Comparison of ENCODE assay signal across 1 cellular context in the genomic region with DNA sequence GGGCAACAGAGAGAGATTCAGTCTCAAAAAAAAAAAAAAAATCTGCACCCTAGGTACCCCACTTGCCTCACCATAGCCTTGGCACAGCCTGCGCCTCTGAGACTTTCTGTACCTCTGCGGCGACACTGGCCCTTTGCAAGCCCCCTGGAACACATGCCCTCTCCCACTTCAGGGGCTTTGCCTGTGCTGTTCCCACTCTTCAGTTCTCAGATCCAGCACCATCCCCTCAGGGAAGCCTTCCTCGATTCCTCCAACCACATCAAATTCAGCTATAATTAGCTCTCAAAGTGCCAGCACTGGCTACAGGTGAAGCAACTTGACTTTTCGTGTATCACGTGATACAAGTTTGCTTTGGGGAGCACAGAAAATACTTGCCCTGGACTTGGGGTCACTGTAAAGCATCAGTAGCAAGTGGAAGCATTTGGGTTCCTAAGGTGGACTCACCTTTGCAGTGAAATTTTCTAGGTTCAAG.
TF ChIP-seq lines count a peak whose summit lies in the region.

No MANE protein-coding gene starts in this region.

TF ChIP-seq in GM12878, 131 proteins besides CTCF, POLR2A, EP300 and RAD21:
- TF ChIP-seq CHD1 (IDR thresholded peaks at IDR 0.05; ENCODE audit: low read depth, low read length) (no peak), NFXL1 (IDR thresholded peaks at IDR 0.05; ENCODE audit: borderline replicate concordance) (no peak), RAD51 (IDR thresholded peaks at IDR 0.05) (peak; percentile 84)
- TF ChIP-seq, protein P1, sequence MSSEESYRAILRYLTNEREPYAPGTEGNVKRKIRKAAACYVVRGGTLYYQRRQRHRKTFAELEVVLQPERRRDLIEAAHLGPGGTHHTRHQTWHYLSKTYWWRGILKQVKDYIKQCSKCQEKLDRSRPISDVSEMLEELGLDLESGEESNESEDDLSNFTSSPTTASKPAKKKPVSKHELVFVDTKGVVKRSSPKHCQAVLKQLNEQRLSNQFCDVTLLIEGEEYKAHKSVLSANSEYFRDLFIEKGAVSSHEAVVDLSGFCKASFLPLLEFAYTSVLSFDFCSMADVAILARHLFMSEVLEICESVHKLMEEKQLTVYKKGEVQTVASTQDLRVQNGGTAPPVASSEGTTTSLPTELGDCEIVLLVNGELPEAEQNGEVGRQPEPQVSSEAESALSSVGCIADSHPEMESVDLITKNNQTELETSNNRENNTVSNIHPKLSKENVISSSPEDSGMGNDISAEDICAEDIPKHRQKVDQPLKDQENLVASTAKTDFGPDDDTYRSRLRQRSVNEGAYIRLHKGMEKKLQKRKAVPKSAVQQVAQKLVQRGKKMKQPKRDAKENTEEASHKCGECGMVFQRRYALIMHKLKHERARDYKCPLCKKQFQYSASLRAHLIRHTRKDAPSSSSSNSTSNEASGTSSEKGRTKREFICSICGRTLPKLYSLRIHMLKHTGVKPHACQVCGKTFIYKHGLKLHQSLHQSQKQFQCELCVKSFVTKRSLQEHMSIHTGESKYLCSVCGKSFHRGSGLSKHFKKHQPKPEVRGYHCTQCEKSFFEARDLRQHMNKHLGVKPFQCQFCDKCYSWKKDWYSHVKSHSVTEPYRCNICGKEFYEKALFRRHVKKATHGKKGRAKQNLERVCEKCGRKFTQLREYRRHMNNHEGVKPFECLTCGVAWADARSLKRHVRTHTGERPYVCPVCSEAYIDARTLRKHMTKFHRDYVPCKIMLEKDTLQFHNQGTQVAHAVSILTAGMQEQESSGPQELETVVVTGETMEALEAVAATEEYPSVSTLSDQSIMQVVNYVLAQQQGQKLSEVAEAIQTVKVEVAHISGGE (CRISPR knock-in tag; IDR thresholded peaks at IDR 0.05) = peak; percentile 47
- TF ChIP-seq, protein P2, sequence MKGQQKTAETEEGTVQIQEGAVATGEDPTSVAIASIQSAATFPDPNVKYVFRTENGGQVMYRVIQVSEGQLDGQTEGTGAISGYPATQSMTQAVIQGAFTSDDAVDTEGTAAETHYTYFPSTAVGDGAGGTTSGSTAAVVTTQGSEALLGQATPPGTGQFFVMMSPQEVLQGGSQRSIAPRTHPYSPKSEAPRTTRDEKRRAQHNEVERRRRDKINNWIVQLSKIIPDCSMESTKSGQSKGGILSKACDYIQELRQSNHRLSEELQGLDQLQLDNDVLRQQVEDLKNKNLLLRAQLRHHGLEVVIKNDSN (IDR thresholded peaks at IDR 0.05; ENCODE audit: borderline replicate concordance, extremely low read length, insufficient read depth, low read depth, low read length) = peak; percentile 36
